Comparison of ENCODE assay signal across 21 cellular contexts in the genomic region with DNA sequence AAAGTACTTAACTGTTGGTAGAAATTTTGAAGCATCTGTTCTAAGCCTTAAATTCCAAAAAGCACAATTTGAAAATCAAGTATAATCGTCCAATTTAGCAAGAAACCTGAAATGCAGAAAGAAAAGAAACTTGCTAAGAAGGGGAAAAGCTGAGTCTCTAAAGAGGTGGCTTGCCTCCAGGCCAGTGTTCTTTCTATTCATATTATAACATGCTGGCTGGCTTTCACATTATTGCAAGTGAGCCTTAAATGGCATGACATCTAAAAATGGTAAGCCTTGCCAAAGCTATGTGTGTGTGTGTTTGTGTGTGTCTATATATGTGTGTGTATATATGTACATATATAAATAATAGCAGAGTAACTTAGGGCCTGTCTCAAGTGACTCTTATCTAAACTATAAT.
"Had no signal": no experiment of that assay in that cellular context is flagged by ENCODE, and none has a peak within 500 bp of the region (broad histone marks: within the 10 kb centered on the region; RNA-seq: fewer than 3 reads in every experiment).

No MANE protein-coding gene starts in this region.

- DNase-seq: dermis blood vessel endothelial cell; esophagus squamous epithelium; foreskin keratinocyte; hippocampal formation; left colon; mammary epithelial cell; mucosa of descending colon; naive thymus-derived CD8-positive, alpha-beta T cell; psoas muscle; retina; sigmoid colon; stimulated activated CD4-positive, alpha-beta T cell treated with anti-CD3 and anti-CD28 coated beads, Interleukin-2, amount 100 ng/mL, for 24 hours; stimulated activated CD4-positive, alpha-beta T cell treated with anti-CD3 and anti-CD28 coated beads, Interleukin-4, amount 100 ng/mL, for 4 hours; stimulated activated naive B cell treated with anti-CD40 and anti-IgM and Interleukin-4, amounts not matched to agents 10 μg/mL and 1 μg/mL and 100 μg/mL, for 72 hours; stimulated activated naive CD8-positive, alpha-beta T cell treated with anti-CD3 and anti-CD28 coated beads, Interleukin-15, amount 100 ng/mL, for 72 hours; testis; upper lobe of right lung had no signal

- H3K9me3 ChIP-seq: esophagus squamous epithelium, mucosa of descending colon, neutrophil, psoas muscle, sigmoid colon, testis, tibial nerve, upper lobe of right lung, vagina had no signal

- H3K36me3 ChIP-seq: esophagus squamous epithelium, neutrophil, sigmoid colon, tibial nerve, upper lobe of right lung, vagina had no signal

- ATAC-seq: foreskin keratinocyte; left colon; mucosa of descending colon; naive thymus-derived CD8-positive, alpha-beta T cell; psoas muscle; stimulated activated naive B cell treated with anti-CD40 and anti-IgM and Interleukin-4, amounts not matched to agents 10 μg/mL and 1 μg/mL and 100 μg/mL, for 72 hours; stimulated activated naive CD8-positive, alpha-beta T cell treated with anti-CD3 and anti-CD28 coated beads, Interleukin-15, amount 100 ng/mL, for 72 hours; upper lobe of right lung had no signal

- H3K4me1 ChIP-seq: esophagus squamous epithelium, foreskin keratinocyte, psoas muscle, sigmoid colon, testis, tibial nerve, upper lobe of right lung, vagina had no signal

- H3K4me3 ChIP-seq: esophagus squamous epithelium, mucosa of descending colon, psoas muscle, sigmoid colon, skin epidermis, testis, tibial nerve, upper lobe of right lung, vagina had no signal

- H3K27me3 ChIP-seq: esophagus squamous epithelium, foreskin keratinocyte, neutrophil, sigmoid colon, testis, tibial nerve, upper lobe of right lung, vagina had no signal

- H3K27ac ChIP-seq: esophagus squamous epithelium, foreskin keratinocyte, neutrophil, psoas muscle, sigmoid colon, skin epidermis, testis, tibial nerve, upper lobe of right lung, vagina had no signal
